ENCODE assay signal across 19 cellular contexts in genomic region chr19:35118268-35119026, GRCh38. TPM values are rescaled to one million over a fixed set of nuclear protein-coding genes. Genes with fewer than 3 reads are reported as not detected.
DNase-seq lines count a peak whose midpoint lies in the region; ATAC-seq, FAIRE-seq and TF ChIP-seq lines count a peak whose summit lies in the region.
"Had no signal": no experiment of that assay in that cellular context is flagged by ENCODE, and none has a peak within 500 bp of the region (broad histone marks: within the 10 kb centered on the region; RNA-seq: fewer than 3 reads in every experiment).

No MANE protein-coding gene starts in this region.

- H3K9ac ChIP-seq in SK-N-SH = no peak overlapping the region

- intact Hi-C loops in MCF 10A (cut with micrococcal nuclease) = no loop called here
- intact Hi-C loops in activated T-helper 1 cell treated with anti-CD3 and anti-CD28 coated beads, Interleukin-12 subunit alpha, Interleukin-12 subunit beta, Interleukin-2, Interleukin-4 antibody, amounts not matched to agents 30 ng/mL and 10 ng/mL and 1 ng/mL, durations not matched to agents 14 hours and 24 hours and 36 hours (cut with micrococcal nuclease) = no loop called here

- H3K4me2 ChIP-seq in hepatocyte = peak overlapping the region; percentile 75
- no peak overlapping the region for H3K4me2 ChIP-seq in SK-N-SH

- H4K20me1 ChIP-seq in hepatocyte (ENCODE audit: insufficient read depth, poor library complexity, severe bottlenecking) = no peaks in the 10 kb centered on the region
- no peaks in the 10 kb centered on the region for H4K20me1 ChIP-seq in SK-N-SH (ENCODE audit: insufficient read depth)

- peaks cover 74% of the 10 kb centered on the region for H3K4me1 Mint-ChIP-seq in MCF 10A (ENCODE audit: insufficient read depth, unreplicated experiment)
- peaks cover 6% of the 10 kb centered on the region for H3K4me1 Mint-ChIP-seq in activated T-helper 1 cell treated with anti-CD3 and anti-CD28 coated beads, Interleukin-12 subunit alpha, Interleukin-12 subunit beta, Interleukin-2, Interleukin-4 antibody, amounts not matched to agents 30 ng/mL and 10 ng/mL and 1 ng/mL, durations not matched to agents 14 hours and 24 hours and 36 hours (ENCODE audit: low read depth)

- BruUV-seq in MCF 10A (replicated peaks; lab: Mats Ljungman, UMichigan) = no TSS peak

- H3K4me3 ChIP-seq in hepatocyte = no peak overlapping the region
- no peak overlapping the region for H3K4me3 ChIP-seq in small intestine (ENCODE audit: low read depth in 1 of 2, low read length in 2 of 2)
- H3K4me3 ChIP-seq in SK-N-SH (ENCODE audit: low read depth in 2 of 2, low read length in 1 of 2) = no peak overlapping the region
- H3K4me3 ChIP-seq: testis had no signal

- H3K27ac ChIP-seq in hepatocyte = peak overlapping the region; percentile 94
- peak overlapping the region in 1 of 2 donors; percentile 33 for H3K27ac ChIP-seq in small intestine (ENCODE audit: low read depth in 1 of 2, low read length in 1 of 2)
- H3K27ac ChIP-seq in SK-N-SH (ENCODE audit: low read depth in 2 of 2, low read length in 1 of 2) = no peak overlapping the region
- H3K27ac ChIP-seq: brain microvascular endothelial cell, testis had no signal

- 79% methylated on average over 9 of the region's 13 CpGs for WGBS in hepatocyte (ENCODE audit: low lambda C conversion rate, missing lambda C conversion rate)
- 57 to 69% (median 58%) methylated on average over 13 of the region's 13 CpGs for WGBS in small intestine, 3 donors
- 73% methylated on average over 6 of the region's 13 CpGs for WGBS in SK-N-SH (ENCODE audit: low lambda C conversion rate)

- H3K36me3 Mint-ChIP-seq in MCF 10A (ENCODE audit: insufficient read depth, unreplicated experiment) = peaks cover 7% of the 10 kb centered on the region
- H3K36me3 Mint-ChIP-seq in activated T-helper 1 cell treated with anti-CD3 and anti-CD28 coated beads, Interleukin-12 subunit alpha, Interleukin-12 subunit beta, Interleukin-2, Interleukin-4 antibody, amounts not matched to agents 30 ng/mL and 10 ng/mL and 1 ng/mL, durations not matched to agents 14 hours and 24 hours and 36 hours (ENCODE audit: low read depth) = no peaks in the 10 kb centered on the region
- H3K36me3 Mint-ChIP-seq: activated naive CD4-positive, alpha-beta T cell treated with anti-CD3 and anti-CD28 coated beads, Interleukin-2, amount 10 ng/mL, durations not matched to agents 7 days and 5 days had no signal

- H3K4me1 ChIP-seq in hepatocyte (ENCODE audit: insufficient read depth) = peaks cover 8% of the 10 kb centered on the region
- H3K4me1 ChIP-seq in small intestine (ENCODE audit: control insufficient read depth in 2 of 2, insufficient read depth in 1 of 2, low read depth in 1 of 2, low read length in 1 of 2) = peaks cover 0 to 2% of the 10 kb centered on the region in 2 donors
- H3K4me1 ChIP-seq in SK-N-SH (ENCODE audit: control insufficient read depth in 1 of 2, insufficient read depth in 2 of 2, low read depth in 1 of 2, low read length in 1 of 2) = peaks cover 0 to 8% of the 10 kb centered on the region in 2 experiments; a peak in 1 of 4 replicates

- H3K79me2 ChIP-seq in hepatocyte (peaks cover 17% of the 10 kb centered on the region), SK-N-SH (ENCODE audit: insufficient read depth) (no peaks in the 10 kb centered on the region)

- no peaks in the 10 kb centered on the region for H3K9me2 ChIP-seq in hepatocyte (replicated peaks; ENCODE audit: insufficient read depth)
- H3K9me2 ChIP-seq in SK-N-SH = no peaks in the 10 kb centered on the region

- no peaks in the 10 kb centered on the region for H3K27me3 Mint-ChIP-seq in MCF 10A (ENCODE audit: insufficient read depth, unreplicated experiment)
- peaks cover 10% of the 10 kb centered on the region for H3K27me3 Mint-ChIP-seq in activated T-helper 1 cell treated with anti-CD3 and anti-CD28 coated beads, Interleukin-12 subunit alpha, Interleukin-12 subunit beta, Interleukin-2, Interleukin-4 antibody, amounts not matched to agents 30 ng/mL and 10 ng/mL and 1 ng/mL, durations not matched to agents 14 hours and 24 hours and 36 hours (ENCODE audit: insufficient read depth)

- no peaks in the 10 kb centered on the region for H3K36me3 ChIP-seq in hepatocyte (replicated peaks; ENCODE audit: insufficient read depth, low read depth)
- H3K36me3 ChIP-seq in small intestine (ENCODE audit: control insufficient read depth in 2 of 2, insufficient read depth in 2 of 2, low read length in 2 of 2) = no peaks in the 10 kb centered on the region
- H3K36me3 ChIP-seq in SK-N-SH (replicated peaks in 1 of 2; ENCODE audit: control insufficient read depth in 1 of 2, insufficient read depth in 2 of 2, low read length in 1 of 2) = no peaks in the 10 kb centered on the region
- H3K36me3 ChIP-seq: brain microvascular endothelial cell had no signal

- H2AFZ ChIP-seq in hepatocyte = no peak overlapping the region
- no peak overlapping the region for H2AFZ ChIP-seq in SK-N-SH (ENCODE audit: low read depth)

- no peak for TF ChIP-seq EP300 in SK-N-SH (IDR thresholded peaks at IDR 0.05; ENCODE audit: borderline replicate concordance in 1 of 2, low read depth in 1 of 2, low read length in 1 of 2)

- H3K9me3 ChIP-seq in hepatocyte (ENCODE audit: low read depth) (no peaks in the 10 kb centered on the region), small intestine (ENCODE audit: control insufficient read depth, low read depth) (no peaks in the 10 kb centered on the region), SK-N-SH (no peaks in the 10 kb centered on the region)
- H3K9me3 ChIP-seq: testis had no signal

- no peak for FAIRE-seq in small intestine (lab: Jason Lieb, UNC)
- FAIRE-seq: D721Med, GM18507, GM19239 had no signal

- H3K4me3 Mint-ChIP-seq in MCF 10A (ENCODE audit: unreplicated experiment) = peak overlapping the region; percentile 62
- no peak overlapping the region for H3K4me3 Mint-ChIP-seq in activated T-helper 1 cell treated with anti-CD3 and anti-CD28 coated beads, Interleukin-12 subunit alpha, Interleukin-12 subunit beta, Interleukin-2, Interleukin-4 antibody, amounts not matched to agents 30 ng/mL and 10 ng/mL and 1 ng/mL, durations not matched to agents 14 hours and 24 hours and 36 hours
- H3K4me3 Mint-ChIP-seq: activated B cell treated with CpG ODN at 0.5 μM for 24 hours; activated naive CD4-positive, alpha-beta T cell treated with anti-CD3 and anti-CD28 coated beads, Interleukin-2, amount 10 ng/mL, durations not matched to agents 7 days and 5 days had no signal

- TF ChIP-seq CTCF in MCF 10A (IDR thresholded peaks at IDR 0.05; ENCODE audit: unreplicated experiment) (no peak), hepatocyte (IDR thresholded peaks at IDR 0.05; ENCODE audit: poor library complexity) (no peak), SK-N-SH (IDR thresholded peaks at IDR 0.05) (no peak)

- CTCF ChIA-PET in MCF 10A (lab: Yijun Ruan, JAX) (interaction anchor here (0.6 to 6.5 kb wide), 4 partner anchors 10 to 75 kb away, joined by 3 to 91 read pairs (median 3); partner anchors contain the start of gene LGI4), SK-N-SH (lab: Yijun Ruan, JAX) (interaction anchor here (1.7 to 2.8 kb wide), 3 partner anchors 17 to 52 kb away, joined by 9 to 14 read pairs (median 12); partner anchors contain the start of genes FXYD7 and LGI4)

- ATAC-seq in HG02938 (IDR thresholded peaks at IDR 0.05; ENCODE audit: unreplicated experiment) = no peak

- POLR2A ChIA-PET in MCF 10A (lab: Yijun Ruan, JAX) (interaction anchor here (0.7 to 2.3 kb wide), 3 partner anchors 20 to 129 kb away, joined by 3 to 8 read pairs (median 4); no protein-coding TSS in a partner anchor), SK-N-SH (lab: Yijun Ruan, JAX) (no interaction called here)

- no peak for TF ChIP-seq RAD21 in SK-N-SH (IDR thresholded peaks at IDR 0.05; ENCODE audit: low read length)

- H3F3A ChIP-seq in SK-N-SH (replicated peaks; ENCODE audit: insufficient read depth) = no peaks in the 10 kb centered on the region

- no peaks in the 10 kb centered on the region for H3K27me3 ChIP-seq in hepatocyte
- no peaks in the 10 kb centered on the region for H3K27me3 ChIP-seq in small intestine (ENCODE audit: control insufficient read depth in 2 of 2, insufficient read depth in 2 of 2, low read length in 2 of 2)
- H3K27me3 ChIP-seq in SK-N-SH (ENCODE audit: insufficient read depth) = no peaks in the 10 kb centered on the region; the same call in 1 of the 2 replicates
- H3K27me3 ChIP-seq: brain microvascular endothelial cell, testis had no signal

- H3K9me3 Mint-ChIP-seq in MCF 10A (ENCODE audit: unreplicated experiment) = no peaks in the 10 kb centered on the region
- no peaks in the 10 kb centered on the region for H3K9me3 Mint-ChIP-seq in activated T-helper 1 cell treated with anti-CD3 and anti-CD28 coated beads, Interleukin-12 subunit alpha, Interleukin-12 subunit beta, Interleukin-2, Interleukin-4 antibody, amounts not matched to agents 30 ng/mL and 10 ng/mL and 1 ng/mL, durations not matched to agents 14 hours and 24 hours and 36 hours
- H3K9me3 Mint-ChIP-seq: activated B cell treated with CpG ODN at 0.5 μM for 24 hours; activated naive CD4-positive, alpha-beta T cell treated with anti-CD3 and anti-CD28 coated beads, Interleukin-2, amount 10 ng/mL, durations not matched to agents 7 days and 5 days had no signal

- H3K27ac Mint-ChIP-seq in MCF 10A (ENCODE audit: low read depth, unreplicated experiment) = peak overlapping the region; percentile 24
- H3K27ac Mint-ChIP-seq in activated T-helper 1 cell treated with anti-CD3 and anti-CD28 coated beads, Interleukin-12 subunit alpha, Interleukin-12 subunit beta, Interleukin-2, Interleukin-4 antibody, amounts not matched to agents 30 ng/mL and 10 ng/mL and 1 ng/mL, durations not matched to agents 14 hours and 24 hours and 36 hours = no peak overlapping the region
- H3K27ac Mint-ChIP-seq: activated B cell treated with CpG ODN at 0.5 μM for 24 hours; activated naive CD4-positive, alpha-beta T cell treated with anti-CD3 and anti-CD28 coated beads, Interleukin-2, amount 10 ng/mL, durations not matched to agents 7 days and 5 days had no signal

- DNase-seq in CD1c-positive myeloid dendritic cell (ENCODE audit: extremely low spot score) (peak; percentile 7), MCF 10A (ENCODE audit: unreplicated experiment) (no peak), hepatocyte (ENCODE audit: low spot score) (no peak), small intestine (peak; percentile 78), SK-N-SH (no peak)
- DNase-seq in activated T-helper 1 cell treated with anti-CD3 and anti-CD28 coated beads, Interleukin-12 subunit alpha, Interleukin-12 subunit beta, Interleukin-2, Interleukin-4 antibody, amounts not matched to agents 30 ng/mL and 10 ng/mL and 1 ng/mL, durations not matched to agents 14 hours and 24 hours and 36 hours (ENCODE audit: low spot score) = no peak
- DNase-seq in NK-92 treated with Interleukin-12 subunit alpha and Interleukin-12 subunit beta, amount 100 ng/mL, for 24 hours (lab: John Stamatoyannopoulos, UW) = no peak
- DNase-seq: activated B cell treated with CpG ODN at 0.5 μM for 24 hours; activated naive CD4-positive, alpha-beta T cell treated with anti-CD3 and anti-CD28 coated beads, Interleukin-2, amount 10 ng/mL, durations not matched to agents 7 days and 5 days; brain microvascular endothelial cell; NCI-H187; NCI-H510A; SW 1271; testis had no signal

RNA-seq across cellular contexts. Expression of gene FXYD3, which starts 2.8 kb away (rescaled TPM):
- total RNA-seq in MCF 10A (2022) = 4.3 and 6.9 TPM in 2 replicates
- 225 and 235 TPM in 2 replicates for total RNA-seq in hepatocyte
- polyA plus RNA-seq in hepatocyte = 491 and 542 TPM in 2 replicates
- 100 to 1,000 TPM in 2 of 3 donors, 10 to 100 TPM in 1; 72.7 to 119 (median 117) TPM for polyA plus RNA-seq in small intestine
- not detected in 2 replicates for polyA plus RNA-seq in SK-N-SH (2012; rRNA removed)
- not detected in 2 replicates for polyA plus RNA-seq in SK-N-SH (2012; cell fraction: cytosol; rRNA removed)
- polyA plus RNA-seq in SK-N-SH (2012; cell fraction: nucleus; rRNA removed) = not detected in 2 replicates
- total RNA-seq in activated T-helper 1 cell treated with anti-CD3 and anti-CD28 coated beads, Interleukin-12 subunit alpha, Interleukin-12 subunit beta, Interleukin-2, Interleukin-4 antibody, amounts not matched to agents 30 ng/mL and 10 ng/mL and 1 ng/mL, durations not matched to agents 14 hours and 24 hours and 36 hours = not detected in 2 replicates
- total RNA-seq: activated B cell treated with CpG ODN at 0.5 μM for 24 hours had no signal

RNA-seq across cellular contexts. Expression of gene LGI4, which starts 16.4 kb away (rescaled TPM):
- 0.91 TPM in 1 of 2 replicates, not detected in the other for total RNA-seq in MCF 10A (2022)
- total RNA-seq in hepatocyte = 2.4 and 6.3 TPM in 2 replicates
- 5.2 and 8.8 TPM in 2 replicates for polyA plus RNA-seq in hepatocyte
- 10 to 100 TPM in 1 of 3 donors, 1 to 10 TPM in 1, under 1 TPM in 1; 0.45 to 14.5 (median 1.1) TPM for polyA plus RNA-seq in small intestine
- 0.05 and 0.15 TPM in 2 replicates for polyA plus RNA-seq in SK-N-SH (2012; rRNA removed)
- polyA plus RNA-seq in SK-N-SH (2012; cell fraction: cytosol; rRNA removed) = 0.03 TPM in 1 of 2 replicates, not detected in the other
- polyA plus RNA-seq in SK-N-SH (2012; cell fraction: nucleus; rRNA removed) = 1.1 and 1.2 TPM in 2 replicates
- not detected in 2 replicates for total RNA-seq in activated T-helper 1 cell treated with anti-CD3 and anti-CD28 coated beads, Interleukin-12 subunit alpha, Interleukin-12 subunit beta, Interleukin-2, Interleukin-4 antibody, amounts not matched to agents 30 ng/mL and 10 ng/mL and 1 ng/mL, durations not matched to agents 14 hours and 24 hours and 36 hours
- total RNA-seq: activated B cell treated with CpG ODN at 0.5 μM for 24 hours had no signal

RNA-seq across cellular contexts. Expression of gene FXYD1, which starts 20.2 kb away (rescaled TPM):
- total RNA-seq in MCF 10A (2022) = not detected in 2 replicates
- 2.9 and 7.5 TPM in 2 replicates for total RNA-seq in hepatocyte
- polyA plus RNA-seq in hepatocyte = 18.5 and 22.0 TPM in 2 replicates
- 10 to 100 TPM in 1 of 3 donors, 1 to 10 TPM in 1, not detected in 1; 7.3 to 25.4 TPM for polyA plus RNA-seq in small intestine
- polyA plus RNA-seq in SK-N-SH (2012; rRNA removed) = 0.12 TPM in 1 of 2 replicates, not detected in the other
- 0.17 TPM in 1 of 2 replicates, not detected in the other for polyA plus RNA-seq in SK-N-SH (2012; cell fraction: cytosol; rRNA removed)
- 0.31 and 0.38 TPM in 2 replicates for polyA plus RNA-seq in SK-N-SH (2012; cell fraction: nucleus; rRNA removed)
- total RNA-seq in activated T-helper 1 cell treated with anti-CD3 and anti-CD28 coated beads, Interleukin-12 subunit alpha, Interleukin-12 subunit beta, Interleukin-2, Interleukin-4 antibody, amounts not matched to agents 30 ng/mL and 10 ng/mL and 1 ng/mL, durations not matched to agents 14 hours and 24 hours and 36 hours = not detected in 2 replicates

RNA-seq across cellular contexts. Expression of gene FXYD7, which starts 24.6 kb away (rescaled TPM):
- total RNA-seq in MCF 10A (2022) (not detected in 2 replicates), hepatocyte (0.27 TPM in 1 of 2 replicates, not detected in the other)
- polyA plus RNA-seq in hepatocyte (0.22 and 0.46 TPM in 2 replicates), small intestine (under 1 TPM in 1 of 3 donors, not detected in 2; 0.24 TPM), SK-N-SH (2012; rRNA removed) (0.10 and 0.44 TPM in 2 replicates)
- 0.20 and 0.21 TPM in 2 replicates for polyA plus RNA-seq in SK-N-SH (2012; cell fraction: cytosol; rRNA removed)
- polyA plus RNA-seq in SK-N-SH (2012; cell fraction: nucleus; rRNA removed) = 0.43 and 0.69 TPM in 2 replicates
- 0.39 TPM in 1 of 2 replicates, not detected in the other for total RNA-seq in activated T-helper 1 cell treated with anti-CD3 and anti-CD28 coated beads, Interleukin-12 subunit alpha, Interleukin-12 subunit beta, Interleukin-2, Interleukin-4 antibody, amounts not matched to agents 30 ng/mL and 10 ng/mL and 1 ng/mL, durations not matched to agents 14 hours and 24 hours and 36 hours
- total RNA-seq: myocyte had no signal

RNA-seq across cellular contexts. Expression of gene FXYD5, which starts 36.1 kb away (rescaled TPM):
- 150 and 159 TPM in 2 replicates for total RNA-seq in MCF 10A (2022)
- total RNA-seq in hepatocyte = 36.4 and 42.8 TPM in 2 replicates
- 81.1 and 90.2 TPM in 2 replicates for polyA plus RNA-seq in hepatocyte
- polyA plus RNA-seq in small intestine = 10 to 100 TPM in 2 of 3 donors, 1 to 10 TPM in 1; 3.4 to 60.5 (median 19.7) TPM
- polyA plus RNA-seq in SK-N-SH (2012; rRNA removed) = 107 and 195 TPM in 2 replicates
- polyA plus RNA-seq in SK-N-SH (2012; cell fraction: cytosol; rRNA removed) = 90.9 and 118 TPM in 2 replicates
- polyA plus RNA-seq in SK-N-SH (2012; cell fraction: nucleus; rRNA removed) = 64.6 and 65.4 TPM in 2 replicates
- total RNA-seq in activated T-helper 1 cell treated with anti-CD3 and anti-CD28 coated beads, Interleukin-12 subunit alpha, Interleukin-12 subunit beta, Interleukin-2, Interleukin-4 antibody, amounts not matched to agents 30 ng/mL and 10 ng/mL and 1 ng/mL, durations not matched to agents 14 hours and 24 hours and 36 hours = 299 and 309 TPM in 2 replicates

Comparison
In these comparisons a context has a peak if more than half of its experiments do, and no peak if none do; other contexts are left out.
1. DNase-seq: peak in CD1c-positive myeloid dendritic cell (single experiment) and small intestine (single experiment); none in MCF 10A (single experiment), hepatocyte (single experiment), SK-N-SH (single experiment), activated T-helper 1 cell treated with anti-CD3 and anti-CD28 coated beads, Interleukin-12 subunit alpha, Interleukin-12 subunit beta, Interleukin-2, Interleukin-4 antibody, amounts not matched to agents 30 ng/mL and 10 ng/mL and 1 ng/mL, durations not matched to agents 14 hours and 24 hours and 36 hours (single experiment) and NK-92 treated with Interleukin-12 subunit alpha and Interleukin-12 subunit beta, amount 100 ng/mL, for 24 hours (single experiment).
2. RNA of gene FXYD3, which starts 2.8 kb away (total RNA-seq): 225 to 235 TPM in hepatocyte; 4.3 to 6.9 TPM in MCF 10A and not detected in activated T-helper 1 cell treated with anti-CD3 and anti-CD28 coated beads, Interleukin-12 subunit alpha, Interleukin-12 subunit beta, Interleukin-2, Interleukin-4 antibody, amounts not matched to agents 30 ng/mL and 10 ng/mL and 1 ng/mL, durations not matched to agents 14 hours and 24 hours and 36 hours; every median in the first group is over 10 times any median in the second.